Comparison of ENCODE assay signal across 8 cellular contexts in genomic region chr16:49556252-49557069, GRCh38.
DNase-seq lines count a peak whose midpoint lies in the region; ATAC-seq and TF ChIP-seq lines count a peak whose summit lies in the region.

No MANE protein-coding gene starts in this region.

- no peak overlapping the region for H3K4me3 ChIP-seq in esophagus squamous epithelium

- H3K23ac ChIP-seq in H9 (ENCODE audit: insufficient read length, low read depth, low read length), result no peak overlapping the region

- no peaks in the 10 kb centered on the region for H4K20me1 ChIP-seq in H9 (ENCODE audit: control insufficient read depth, insufficient read depth, insufficient read length)

- H4K91ac ChIP-seq in H9 (ENCODE audit: insufficient read length, low read depth, low read length), result no peak overlapping the region

- H4K8ac ChIP-seq in H9 (replicated peaks; ENCODE audit: insufficient read length, low read depth, low read length), result no peak overlapping the region

- peak; percentile 81 for TF ChIP-seq CTCF in H9 (conservative IDR thresholded peaks at IDR 0.05)
- TF ChIP-seq CTCF in esophagus squamous epithelium (IDR thresholded peaks at IDR 0.05), result peak in 5 of 6 experiments; percentile 21 to 48 (median 34)

- no peak overlapping the region for H3K4ac ChIP-seq in H9 (ENCODE audit: low read depth, low read length)

- no peak overlapping the region for H2AK5ac ChIP-seq in H9 (ENCODE audit: insufficient read length, low read length)

- no peak overlapping the region for H3K14ac ChIP-seq in H9 (ENCODE audit: insufficient read depth, low read length)

- no peaks in the 10 kb centered on the region for H3K79me2 ChIP-seq in H9 (ENCODE audit: insufficient read depth, low read length)

- no peak overlapping the region for H2BK15ac ChIP-seq in H9 (ENCODE audit: low read depth, low read length)

- no peak overlapping the region for H2AFZ ChIP-seq in H9 (ENCODE audit: low read length)

- no peaks in the 10 kb centered on the region for H3K36me3 ChIP-seq in esophagus squamous epithelium

- H3K4me2 ChIP-seq in H9 (ENCODE audit: insufficient read depth, insufficient read length, low read length), result peak overlapping the region; percentile 54

- no peak overlapping the region for H3T11ph ChIP-seq in H9 (ENCODE audit: low read length)

- H3K27me3 ChIP-seq in H9 (ENCODE audit: insufficient read depth, low read length) (no peaks in the 10 kb centered on the region), esophagus squamous epithelium (no peaks in the 10 kb centered on the region)

- H3K79me1 ChIP-seq in H9 (ENCODE audit: insufficient read depth, low read depth, low read length, poor library complexity, severe bottlenecking), result no peaks in the 10 kb centered on the region

- H3K36me3 Mint-ChIP-seq in H9 (ENCODE audit: insufficient read depth in 1 of 3, low read depth in 3 of 3), result no peaks in the 10 kb centered on the region

- H3K27me3 Mint-ChIP-seq in H9 (ENCODE audit: low read depth), result peaks cover 6% of the 10 kb centered on the region

- no peak for TF ChIP-seq POLR2A in esophagus squamous epithelium (IDR thresholded peaks at IDR 0.05)

- H3K9ac ChIP-seq in H9 (ENCODE audit: extremely low read depth, insufficient read length, low read length), result no peak overlapping the region

- H3K23me2 ChIP-seq in H9 (ENCODE audit: insufficient read length, low read depth, low read length, poor library complexity, severe bottlenecking), result no peaks in the 10 kb centered on the region

- H3K4me1 ChIP-seq in H9 (ENCODE audit: insufficient read depth, low read length), result peaks cover 2% of the 10 kb centered on the region; the same call in 1 of the 2 replicates
- peaks cover 0 to 9% (median 0%) of the 10 kb centered on the region in 3 donors for H3K4me1 ChIP-seq in esophagus squamous epithelium

- no CpG with 5 or more reads among the region's 9 CpGs for WGBS in H9 (ENCODE audit: extremely low coverage, insufficient read length, low lambda C conversion rate)
- WGBS in esophagus squamous epithelium, 2 donors, result 56 to 63% methylated on average over 8 to 9 of the region's 9 CpGs

- H3K9me3 Mint-ChIP-seq in H9, result no peaks in the 10 kb centered on the region

- no peak overlapping the region for H3K56ac ChIP-seq in H9 (ENCODE audit: insufficient read length, low read depth, low read length)

- no peak overlapping the region for H2BK5ac ChIP-seq in H9 (ENCODE audit: insufficient read length, low read length)

- ATAC-seq in sciatic nerve (peak; percentile 18), GM21390 (IDR thresholded peaks at IDR 0.05; ENCODE audit: unreplicated experiment) (no peak)

- DNase-seq in H9 (peak; percentile 55), NCI-H748 treated with DMSO at 0.1 percent for 48 hours (lab: John Stamatoyannopoulos, UW) (peak; percentile 32), esophagus squamous epithelium (lab: John Stamatoyannopoulos, UW) (no peak), sciatic nerve (ENCODE audit: low spot score) (no peak), DMS79 (lab: John Stamatoyannopoulos, UW) (no peak)
- no peak for DNase-seq in stimulated activated CD4-positive, alpha-beta T cell treated with anti-CD3 and anti-CD28 coated beads, Interleukin-15, amount 100 ng/mL, for 24 hours
- DNase-seq in stimulated activated CD4-positive, alpha-beta T cell treated with anti-CD3 and anti-CD28 coated beads, Interleukin-2, amount 100 ng/mL, for 48 hours, result no peak

- peak overlapping the region; percentile 56 to 96 (median 85); a peak in 6 of 7 replicates for H3K27ac Mint-ChIP-seq in H9

- H3K4me1 Mint-ChIP-seq in H9, result peaks cover 21 to 27% of the 10 kb centered on the region in 2 experiments

- H3K9me3 ChIP-seq in H9 (ENCODE audit: control insufficient read depth, low read depth, low read length), result no peaks in the 10 kb centered on the region
- no peaks in the 10 kb centered on the region for H3K9me3 ChIP-seq in esophagus squamous epithelium

- H3K27ac ChIP-seq in H9 (ENCODE audit: insufficient read length, low read depth, low read length), result no peak overlapping the region
- H3K27ac ChIP-seq in esophagus squamous epithelium, result no peak overlapping the region

- intact Hi-C loops in esophagus squamous epithelium (cut with DNase I) (no loop called here), sciatic nerve (cut with DNase I) (no loop called here)

- no peak overlapping the region for H2BK20ac ChIP-seq in H9 (ENCODE audit: low read depth, low read length, poor library complexity, severe bottlenecking)

- H2BK120ac ChIP-seq in H9 (ENCODE audit: low read depth, low read length, poor library complexity, severe bottlenecking), result no peak overlapping the region

- H4K5ac ChIP-seq in H9 (ENCODE audit: insufficient read length, low read depth, low read length), result no peak overlapping the region

- H3K18ac ChIP-seq in H9 (ENCODE audit: insufficient read length, low read depth, low read length), result no peak overlapping the region

- H3K4me3 Mint-ChIP-seq in H9, result peak overlapping the region in 1 of 2 experiments; percentile 73

- H2BK12ac ChIP-seq in H9 (ENCODE audit: insufficient read length, low read depth, low read length), result no peak overlapping the region

Comparison
In these comparisons a context has a peak if more than half of its experiments do, and no peak if none do; other contexts are left out.
1. DNase-seq: peak in H9 (single experiment) and NCI-H748 treated with DMSO at 0.1 percent for 48 hours (single experiment); none in esophagus squamous epithelium (single experiment), sciatic nerve (single experiment), DMS79 (single experiment), stimulated activated CD4-positive, alpha-beta T cell treated with anti-CD3 and anti-CD28 coated beads, Interleukin-15, amount 100 ng/mL, for 24 hours (single experiment) and stimulated activated CD4-positive, alpha-beta T cell treated with anti-CD3 and anti-CD28 coated beads, Interleukin-2, amount 100 ng/mL, for 48 hours (0 of 2).